14 cellular contexts compared by ENCODE assay signal in the genomic region with DNA sequence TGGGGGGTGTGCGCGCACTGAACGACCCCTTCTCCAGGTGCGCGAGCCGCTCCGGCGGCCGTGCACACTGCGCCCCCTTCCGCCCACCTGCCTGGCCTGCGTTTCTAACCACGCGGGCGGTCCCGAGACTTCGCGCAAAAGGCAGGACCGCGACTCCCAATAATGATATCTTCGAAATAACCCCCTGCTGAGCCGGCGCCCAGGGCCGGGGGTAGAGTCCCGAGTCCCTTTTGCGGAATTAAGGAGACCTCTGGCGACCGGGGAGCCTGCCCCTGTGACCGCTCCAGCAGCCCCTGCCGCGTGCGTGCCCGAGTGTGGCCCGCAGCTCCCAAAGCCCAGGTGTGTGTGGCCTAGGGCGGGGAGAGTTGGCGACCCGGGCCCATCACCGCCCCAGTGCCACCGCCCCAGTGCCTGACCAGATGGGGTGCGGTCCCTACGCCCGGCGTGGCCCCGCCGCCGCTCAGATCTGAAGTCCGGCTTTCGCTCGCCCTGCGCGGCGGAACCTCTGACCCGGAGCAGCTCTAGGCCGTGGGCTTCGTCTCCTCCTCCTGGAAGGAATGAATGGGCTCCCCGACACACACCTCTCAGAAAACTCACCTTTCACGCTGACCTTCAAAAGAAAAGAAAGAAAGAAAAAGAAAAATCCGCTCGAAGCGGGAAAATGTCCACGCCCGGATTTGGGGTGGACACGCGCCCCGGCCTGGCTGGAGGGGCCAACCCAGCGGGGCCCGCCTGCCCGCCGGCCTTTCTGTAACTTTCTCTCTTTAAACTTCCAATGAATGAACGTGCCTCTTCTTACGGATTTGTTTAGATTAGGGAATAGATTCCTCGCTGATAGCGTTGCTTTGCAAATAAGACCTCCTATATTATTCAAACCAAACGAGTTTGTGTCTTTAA. TPM values are rescaled to one million over a fixed set of nuclear protein-coding genes. Genes with fewer than 3 reads are reported as not detected.
DNase-seq lines count a peak whose midpoint lies in the region; ATAC-seq and TF ChIP-seq lines count a peak whose summit lies in the region.
"Had no signal": no experiment of that assay in that cellular context is flagged by ENCODE, and none has a peak within 500 bp of the region (broad histone marks: within the 10 kb centered on the region; RNA-seq: fewer than 3 reads in every experiment).

No MANE protein-coding gene starts in this region.

- no peak for ATAC-seq in stimulated activated naive B cell treated with anti-CD40 and anti-IgM and Interleukin-4, amounts not matched to agents 10 μg/mL and 1 μg/mL and 100 μg/mL, for 72 hours (replicated peaks)
- no peak for ATAC-seq in GM19455 (IDR thresholded peaks at IDR 0.05; ENCODE audit: unreplicated experiment)

- POLR2A ChIA-PET in CD4-positive, alpha-beta memory T cell (lab: Charles Lee; ENCODE audit: partially characterized antibody), result no interaction called here

- H3K4me1 Mint-ChIP-seq in activated T-helper 1 cell treated with anti-CD3 and anti-CD28 coated beads, Interleukin-12 subunit alpha, Interleukin-12 subunit beta, Interleukin-2, Interleukin-4 antibody, amounts not matched to agents 30 ng/mL and 10 ng/mL and 1 ng/mL, durations not matched to agents 14 hours and 24 hours and 36 hours (ENCODE audit: low read depth), result peaks cover 5% of the 10 kb centered on the region
- peaks cover 2 to 36% of the 10 kb centered on the region in 2 donors for H3K4me1 Mint-ChIP-seq in stimulated activated naive B cell treated with anti-CD40 and anti-IgM and Interleukin-4, amounts not matched to agents 10 μg/mL and 1 μg/mL and 100 μg/mL, for 72 hours
- peaks cover 6 to 20% (median 8%) of the 10 kb centered on the region in 4 donors for H3K4me1 Mint-ChIP-seq in CD4-positive, alpha-beta memory T cell
- H3K4me1 Mint-ChIP-seq: central memory CD8-positive, alpha-beta T cell had no signal

- H2AFZ ChIP-seq in mammary epithelial cell (ENCODE audit: low read depth, low read length), result no peak overlapping the region

- no peaks in the 10 kb centered on the region for H3K9me3 ChIP-seq in mammary epithelial cell (replicated peaks; ENCODE audit: insufficient read depth, low read length)
- no peaks in the 10 kb centered on the region for H3K9me3 ChIP-seq in breast epithelium
- H3K9me3 ChIP-seq in CD4-positive, alpha-beta memory T cell (ENCODE audit: control insufficient read depth in 1 of 2, low read length in 2 of 2), result no peaks in the 10 kb centered on the region
- H3K9me3 ChIP-seq: thyroid gland had no signal

- H3K4me1 ChIP-seq in mammary epithelial cell (ENCODE audit: insufficient read depth, low read length), result no peaks in the 10 kb centered on the region
- peaks cover 0 to 8% of the 10 kb centered on the region in 2 donors for H3K4me1 ChIP-seq in breast epithelium
- H3K4me1 ChIP-seq in CD4-positive, alpha-beta memory T cell (ENCODE audit: insufficient read depth, low read length), result no peaks in the 10 kb centered on the region

- peaks cover 76% of the 10 kb centered on the region for H3K27me3 ChIP-seq in mammary epithelial cell (ENCODE audit: insufficient read depth, low read length)
- peaks cover 9 to 88% of the 10 kb centered on the region in 2 donors for H3K27me3 ChIP-seq in breast epithelium
- peaks cover 31% of the 10 kb centered on the region for H3K27me3 ChIP-seq in CD4-positive, alpha-beta memory T cell (ENCODE audit: insufficient read depth, low read length)

- no peaks in the 10 kb centered on the region for H4K20me1 ChIP-seq in mammary epithelial cell (ENCODE audit: insufficient read depth, low read length)

- no peaks in the 10 kb centered on the region for H3K79me2 ChIP-seq in mammary epithelial cell (ENCODE audit: insufficient read depth, low read length)

- in situ Hi-C loops in mammary epithelial cell (cut with MboI; ENCODE audit: low sequenced_read_pairs in 2 of 2), result no loop called here

- dilution Hi-C loops in mammary epithelial cell (cut with HindIII; ENCODE audit: low sequenced_read_pairs), result no loop called here

- no peak for TF ChIP-seq POLR2A in breast epithelium (IDR thresholded peaks at IDR 0.05)

- no peaks in the 10 kb centered on the region for H3K9me3 Mint-ChIP-seq in activated T-helper 1 cell treated with anti-CD3 and anti-CD28 coated beads, Interleukin-12 subunit alpha, Interleukin-12 subunit beta, Interleukin-2, Interleukin-4 antibody, amounts not matched to agents 30 ng/mL and 10 ng/mL and 1 ng/mL, durations not matched to agents 14 hours and 24 hours and 36 hours
- no peaks in the 10 kb centered on the region for H3K9me3 Mint-ChIP-seq in stimulated activated naive B cell treated with anti-CD40 and anti-IgM and Interleukin-4, amounts not matched to agents 10 μg/mL and 1 μg/mL and 100 μg/mL, for 72 hours
- peaks cover 0 to 4% (median 0%) of the 10 kb centered on the region in 8 donors for H3K9me3 Mint-ChIP-seq in CD4-positive, alpha-beta memory T cell
- H3K9me3 Mint-ChIP-seq: central memory CD8-positive, alpha-beta T cell had no signal

- no TSS peak for BruUV-seq in mammary epithelial cell (replicated peaks; lab: Mats Ljungman, UMichigan)

- peaks cover 66% of the 10 kb centered on the region for H3K27me3 Mint-ChIP-seq in activated T-helper 1 cell treated with anti-CD3 and anti-CD28 coated beads, Interleukin-12 subunit alpha, Interleukin-12 subunit beta, Interleukin-2, Interleukin-4 antibody, amounts not matched to agents 30 ng/mL and 10 ng/mL and 1 ng/mL, durations not matched to agents 14 hours and 24 hours and 36 hours (ENCODE audit: insufficient read depth)
- H3K27me3 Mint-ChIP-seq in stimulated activated naive B cell treated with anti-CD40 and anti-IgM and Interleukin-4, amounts not matched to agents 10 μg/mL and 1 μg/mL and 100 μg/mL, for 72 hours, result peaks cover 72 to 87% of the 10 kb centered on the region in 2 donors
- peaks cover 53 to 59% of the 10 kb centered on the region in 2 donors for H3K27me3 Mint-ChIP-seq in CD4-positive, alpha-beta memory T cell

- H3K27ac ChIP-seq in mammary epithelial cell (ENCODE audit: insufficient read depth, low read depth, low read length) (no peak overlapping the region), breast epithelium (no peak overlapping the region), caudate nucleus (ENCODE audit: low read depth, low read length) (no peak overlapping the region)
- H3K27ac ChIP-seq in CD4-positive, alpha-beta memory T cell (ENCODE audit: low read depth, low read length), result no peak overlapping the region
- H3K27ac ChIP-seq: thyroid gland had no signal

- H3K36me3 ChIP-seq in mammary epithelial cell (ENCODE audit: insufficient read depth, low read length) (no peaks in the 10 kb centered on the region), breast epithelium (no peaks in the 10 kb centered on the region)
- no peaks in the 10 kb centered on the region for H3K36me3 ChIP-seq in CD4-positive, alpha-beta memory T cell (ENCODE audit: insufficient read depth, low read length)
- H3K36me3 ChIP-seq: thyroid gland had no signal

- WGBS in mammary epithelial cell (ENCODE audit: low coverage, missing lambda C conversion rate), result 13% methylated on average over 35 of the region's 74 CpGs

- TF ChIP-seq CTCF in mammary epithelial cell (conservative IDR thresholded peaks at IDR 0.05 in 1 of 2, IDR thresholded peaks at IDR 0.05 in 1 of 2; ENCODE audit: extremely low read depth in 1 of 2, insufficient read depth in 1 of 2, low read depth in 1 of 2, low read length in 2 of 2) (no peak), breast epithelium (IDR thresholded peaks at IDR 0.05) (no peak)

- H3K4me3 ChIP-seq in mammary epithelial cell (replicated peaks in 1 of 3; ENCODE audit: insufficient read depth in 1 of 3, low read depth in 2 of 3, low read length in 3 of 3) (no peak overlapping the region), breast epithelium (peak overlapping the region in 1 of 3 donors; percentile 3)
- no peak overlapping the region for H3K4me3 ChIP-seq in CD4-positive, alpha-beta memory T cell (ENCODE audit: low read length in 2 of 2)
- H3K4me3 ChIP-seq: thyroid gland had no signal

- peak overlapping the region; percentile 5 for H3K4me2 ChIP-seq in mammary epithelial cell (ENCODE audit: insufficient read depth, low read depth, low read length)

- no peak overlapping the region for H3K9ac ChIP-seq in mammary epithelial cell (ENCODE audit: insufficient read depth, low read length)

- CTCF ChIA-PET in mammary epithelial cell (lab: Charles Lee; ENCODE audit: low non-redundant PET), result no interaction called here
- CTCF ChIA-PET in CD4-positive, alpha-beta memory T cell (lab: Charles Lee; ENCODE audit: partially characterized antibody), result no interaction called here

- no peak overlapping the region for H3K4me3 Mint-ChIP-seq in activated T-helper 1 cell treated with anti-CD3 and anti-CD28 coated beads, Interleukin-12 subunit alpha, Interleukin-12 subunit beta, Interleukin-2, Interleukin-4 antibody, amounts not matched to agents 30 ng/mL and 10 ng/mL and 1 ng/mL, durations not matched to agents 14 hours and 24 hours and 36 hours
- H3K4me3 Mint-ChIP-seq in stimulated activated naive B cell treated with anti-CD40 and anti-IgM and Interleukin-4, amounts not matched to agents 10 μg/mL and 1 μg/mL and 100 μg/mL, for 72 hours, result peak overlapping the region in 1 of 2 donors; percentile 41
- H3K4me3 Mint-ChIP-seq in CD4-positive, alpha-beta memory T cell, result peak overlapping the region in 2 of 8 donors; percentile 43 to 49
- H3K4me3 Mint-ChIP-seq: central memory CD8-positive, alpha-beta T cell had no signal

- peak overlapping the region; percentile 61 for H3K27ac Mint-ChIP-seq in activated T-helper 1 cell treated with anti-CD3 and anti-CD28 coated beads, Interleukin-12 subunit alpha, Interleukin-12 subunit beta, Interleukin-2, Interleukin-4 antibody, amounts not matched to agents 30 ng/mL and 10 ng/mL and 1 ng/mL, durations not matched to agents 14 hours and 24 hours and 36 hours
- H3K27ac Mint-ChIP-seq in stimulated activated naive B cell treated with anti-CD40 and anti-IgM and Interleukin-4, amounts not matched to agents 10 μg/mL and 1 μg/mL and 100 μg/mL, for 72 hours, result peak overlapping the region; percentile 84
- H3K27ac Mint-ChIP-seq in CD4-positive, alpha-beta memory T cell, result no peak overlapping the region

- DNase-seq in mammary epithelial cell (no peak), breast epithelium (ENCODE audit: low spot score in 2 of 2) (no peak), iPS-NIHi7 (ENCODE audit: extremely low spot score) (peak; percentile 57), caudate nucleus (lab: John Stamatoyannopoulos, UW) (no peak)
- DNase-seq in activated T-helper 1 cell treated with anti-CD3 and anti-CD28 coated beads, Interleukin-12 subunit alpha, Interleukin-12 subunit beta, Interleukin-2, Interleukin-4 antibody, amounts not matched to agents 30 ng/mL and 10 ng/mL and 1 ng/mL, durations not matched to agents 14 hours and 24 hours and 36 hours (ENCODE audit: low spot score), result no peak
- no peak for DNase-seq in stimulated activated naive B cell treated with anti-CD40 and anti-IgM and Interleukin-4, amounts not matched to agents 10 μg/mL and 1 μg/mL and 100 μg/mL, for 72 hours
- no peak for DNase-seq in CD4-positive, alpha-beta memory T cell
- DNase-seq: GF-D8, NCI-H1417 treated with DMSO at 0.1 percent for 48 hours, thyroid gland had no signal

- no peaks in the 10 kb centered on the region for H3K36me3 Mint-ChIP-seq in activated T-helper 1 cell treated with anti-CD3 and anti-CD28 coated beads, Interleukin-12 subunit alpha, Interleukin-12 subunit beta, Interleukin-2, Interleukin-4 antibody, amounts not matched to agents 30 ng/mL and 10 ng/mL and 1 ng/mL, durations not matched to agents 14 hours and 24 hours and 36 hours (ENCODE audit: low read depth)
- no peaks in the 10 kb centered on the region for H3K36me3 Mint-ChIP-seq in stimulated activated naive B cell treated with anti-CD40 and anti-IgM and Interleukin-4, amounts not matched to agents 10 μg/mL and 1 μg/mL and 100 μg/mL, for 72 hours
- no peaks in the 10 kb centered on the region for H3K36me3 Mint-ChIP-seq in CD4-positive, alpha-beta memory T cell

- intact Hi-C loops in mammary epithelial cell (cut with micrococcal nuclease), result no loop called here
- intact Hi-C loops in breast epithelium (cut with DNase I; ENCODE audit: low total_unique reads), result no loop called here
- intact Hi-C loops in activated T-helper 1 cell treated with anti-CD3 and anti-CD28 coated beads, Interleukin-12 subunit alpha, Interleukin-12 subunit beta, Interleukin-2, Interleukin-4 antibody, amounts not matched to agents 30 ng/mL and 10 ng/mL and 1 ng/mL, durations not matched to agents 14 hours and 24 hours and 36 hours (cut with micrococcal nuclease), result no loop called here
- intact Hi-C loops in CD4-positive, alpha-beta memory T cell (cut with micrococcal nuclease), result no loop called here

RNA-seq across cellular contexts. Expression of gene SIM2, which starts 5.5 kb away (rescaled TPM):
- total RNA-seq in mammary epithelial cell, result under 1 TPM in 1 of 2 donors, not detected in 1; under 0.01 TPM
- not detected for polyA plus RNA-seq in mammary epithelial cell
- polyA minus RNA-seq in mammary epithelial cell, result not detected
- total RNA-seq in breast epithelium, result under 1 TPM; 0.15 to 0.33 (median 0.32) TPM
- total RNA-seq in activated T-helper 1 cell treated with anti-CD3 and anti-CD28 coated beads, Interleukin-12 subunit alpha, Interleukin-12 subunit beta, Interleukin-2, Interleukin-4 antibody, amounts not matched to agents 30 ng/mL and 10 ng/mL and 1 ng/mL, durations not matched to agents 14 hours and 24 hours and 36 hours, result 0.24 and 0.47 TPM in 2 replicates
- total RNA-seq in CD4-positive, alpha-beta memory T cell, result not detected
- polyA plus RNA-seq in CD4-positive, alpha-beta memory T cell, result under 1 TPM; 0.05 to 0.07 TPM
- total RNA-seq: fibroblast of villous mesenchyme, lung microvascular endothelial cell, thyroid gland had no signal

Comparison
In these comparisons a context has a peak if more than half of its experiments do, and no peak if none do; other contexts are left out.
1. H3K27ac Mint-ChIP-seq: peak in activated T-helper 1 cell treated with anti-CD3 and anti-CD28 coated beads, Interleukin-12 subunit alpha, Interleukin-12 subunit beta, Interleukin-2, Interleukin-4 antibody, amounts not matched to agents 30 ng/mL and 10 ng/mL and 1 ng/mL, durations not matched to agents 14 hours and 24 hours and 36 hours (single experiment) and stimulated activated naive B cell treated with anti-CD40 and anti-IgM and Interleukin-4, amounts not matched to agents 10 μg/mL and 1 μg/mL and 100 μg/mL, for 72 hours (single experiment); none in CD4-positive, alpha-beta memory T cell (0 of 7).